In the genomic region with DNA sequence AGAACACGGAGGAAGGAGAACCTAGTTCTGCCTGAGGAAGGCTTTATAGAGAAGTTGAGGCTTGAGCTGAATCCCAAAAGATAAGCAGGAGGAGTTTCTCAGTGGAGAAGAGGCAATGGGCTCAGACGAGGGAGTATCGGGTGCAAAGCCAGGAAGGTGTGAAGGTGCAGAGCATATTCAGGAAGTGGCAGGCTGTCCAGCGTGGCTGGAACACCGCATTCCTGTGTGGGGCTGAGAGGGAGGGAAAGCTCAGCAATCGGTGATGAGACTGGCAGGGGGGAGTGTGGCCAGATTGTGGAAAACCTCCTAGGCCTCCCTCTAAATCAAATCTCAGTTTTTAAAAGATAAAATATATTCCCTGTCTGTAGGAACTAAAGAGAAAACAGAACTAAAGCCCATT, we compare ENCODE assay signal across 1 cellular context.
TF ChIP-seq lines count a peak whose summit lies in the region.

No MANE protein-coding gene starts in this region.

TF ChIP-seq in WTC11, 78 proteins besides CTCF, POLR2A, EP300 and RAD21 (continued from another document):
- TF ChIP-seq, protein P1, sequence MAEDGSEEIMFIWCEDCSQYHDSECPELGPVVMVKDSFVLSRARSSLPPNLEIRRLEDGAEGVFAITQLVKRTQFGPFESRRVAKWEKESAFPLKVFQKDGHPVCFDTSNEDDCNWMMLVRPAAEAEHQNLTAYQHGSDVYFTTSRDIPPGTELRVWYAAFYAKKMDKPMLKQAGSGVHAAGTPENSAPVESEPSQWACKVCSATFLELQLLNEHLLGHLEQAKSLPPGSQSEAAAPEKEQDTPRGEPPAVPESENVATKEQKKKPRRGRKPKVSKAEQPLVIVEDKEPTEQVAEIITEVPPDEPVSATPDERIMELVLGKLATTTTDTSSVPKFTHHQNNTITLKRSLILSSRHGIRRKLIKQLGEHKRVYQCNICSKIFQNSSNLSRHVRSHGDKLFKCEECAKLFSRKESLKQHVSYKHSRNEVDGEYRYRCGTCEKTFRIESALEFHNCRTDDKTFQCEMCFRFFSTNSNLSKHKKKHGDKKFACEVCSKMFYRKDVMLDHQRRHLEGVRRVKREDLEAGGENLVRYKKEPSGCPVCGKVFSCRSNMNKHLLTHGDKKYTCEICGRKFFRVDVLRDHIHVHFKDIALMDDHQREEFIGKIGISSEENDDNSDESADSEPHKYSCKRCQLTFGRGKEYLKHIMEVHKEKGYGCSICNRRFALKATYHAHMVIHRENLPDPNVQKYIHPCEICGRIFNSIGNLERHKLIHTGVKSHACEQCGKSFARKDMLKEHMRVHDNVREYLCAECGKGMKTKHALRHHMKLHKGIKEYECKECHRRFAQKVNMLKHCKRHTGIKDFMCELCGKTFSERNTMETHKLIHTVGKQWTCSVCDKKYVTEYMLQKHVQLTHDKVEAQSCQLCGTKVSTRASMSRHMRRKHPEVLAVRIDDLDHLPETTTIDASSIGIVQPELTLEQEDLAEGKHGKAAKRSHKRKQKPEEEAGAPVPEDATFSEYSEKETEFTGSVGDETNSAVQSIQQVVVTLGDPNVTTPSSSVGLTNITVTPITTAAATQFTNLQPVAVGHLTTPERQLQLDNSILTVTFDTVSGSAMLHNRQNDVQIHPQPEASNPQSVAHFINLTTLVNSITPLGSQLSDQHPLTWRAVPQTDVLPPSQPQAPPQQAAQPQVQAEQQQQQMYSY (CRISPR knock-in tag; IDR thresholded peaks at IDR 0.05): no peak
- no peak for TF ChIP-seq SMAD3 (CRISPR knock-in tag; IDR thresholded peaks at IDR 0.05; ENCODE audit: borderline replicate concordance)
- no peak for TF ChIP-seq TEAD4 (CRISPR knock-in tag; IDR thresholded peaks at IDR 0.05)
- TF ChIP-seq SP1 (CRISPR knock-in tag; conservative IDR thresholded peaks at IDR 0.05): no peak
- TF ChIP-seq, protein P2, sequence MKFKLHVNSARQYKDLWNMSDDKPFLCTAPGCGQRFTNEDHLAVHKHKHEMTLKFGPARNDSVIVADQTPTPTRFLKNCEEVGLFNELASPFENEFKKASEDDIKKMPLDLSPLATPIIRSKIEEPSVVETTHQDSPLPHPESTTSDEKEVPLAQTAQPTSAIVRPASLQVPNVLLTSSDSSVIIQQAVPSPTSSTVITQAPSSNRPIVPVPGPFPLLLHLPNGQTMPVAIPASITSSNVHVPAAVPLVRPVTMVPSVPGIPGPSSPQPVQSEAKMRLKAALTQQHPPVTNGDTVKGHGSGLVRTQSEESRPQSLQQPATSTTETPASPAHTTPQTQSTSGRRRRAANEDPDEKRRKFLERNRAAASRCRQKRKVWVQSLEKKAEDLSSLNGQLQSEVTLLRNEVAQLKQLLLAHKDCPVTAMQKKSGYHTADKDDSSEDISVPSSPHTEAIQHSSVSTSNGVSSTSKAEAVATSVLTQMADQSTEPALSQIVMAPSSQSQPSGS (CRISPR knock-in tag; IDR thresholded peaks at IDR 0.05; ENCODE audit: borderline replicate concordance, low read depth): no peak
TF ChIP-seq in WTC11: peak in this region for 0.
